13 cellular contexts compared by ENCODE assay signal in genomic region chr17:11240041-11240801, GRCh38. TPM values are rescaled to one million over a fixed set of nuclear protein-coding genes. Genes with fewer than 3 reads are reported as not detected.
DNase-seq lines count a peak whose midpoint lies in the region; ATAC-seq, FAIRE-seq and TF ChIP-seq lines count a peak whose summit lies in the region.
"Had no signal": no experiment of that assay in that cellular context is flagged by ENCODE, and none has a peak within 500 bp of the region (broad histone marks: within the 10 kb centered on the region; RNA-seq: fewer than 3 reads in every experiment).

No MANE protein-coding gene starts in this region.

- no peak for FAIRE-seq in H1 (lab: Jason Lieb, UNC)
- FAIRE-seq: GM18507 had no signal

- H3K9ac ChIP-seq in GM23248: no peak overlapping the region
- peak overlapping the region in 3 of 4 experiments; percentile 24 to 80 (median 36); a peak in 3 of 7 replicates for H3K9ac ChIP-seq in H1 (replicated peaks in 1 of 4; ENCODE audit: extremely low read depth in 1 of 4, low read depth in 3 of 4, low read length in 3 of 4)
- no peak overlapping the region for H3K9ac ChIP-seq in smooth muscle cell (ENCODE audit: low read depth)

- no peak overlapping the region for H4K91ac ChIP-seq in H1 (replicated peaks; ENCODE audit: insufficient read length, low read length)

- CTCF ChIA-PET in H1 (lab: Charles Lee; ENCODE audit: partially characterized antibody): interaction anchor here (0.7 to 1.9 kb wide), 6 partner anchors 14 to 404 kb away, joined by 3 to 5 read pairs (median 4); no protein-coding TSS in a partner anchor

- H3K4me2 ChIP-seq in GM23248 (ENCODE audit: unreplicated experiment): no peak overlapping the region
- H3K4me2 ChIP-seq in H1 (ENCODE audit: insufficient read depth in 1 of 2, low read depth in 2 of 2, low read length in 2 of 2): peak overlapping the region; percentile 68 to 69
- peak overlapping the region; percentile 91 for H3K4me2 ChIP-seq in smooth muscle cell

- H4K20me1 ChIP-seq in GM23248 (ENCODE audit: insufficient read depth) (no peaks in the 10 kb centered on the region), H1 (replicated peaks in 1 of 2; ENCODE audit: control insufficient read depth in 1 of 2, insufficient read depth in 2 of 2, low read length in 2 of 2) (peaks cover 3 to 4% of the 10 kb centered on the region in 2 experiments), smooth muscle cell (ENCODE audit: low read depth) (no peaks in the 10 kb centered on the region)

- no peaks in the 10 kb centered on the region for H3F3A ChIP-seq in GM23248 (ENCODE audit: insufficient read depth)
- H3F3A ChIP-seq in smooth muscle cell (ENCODE audit: low read depth): no peaks in the 10 kb centered on the region

- no peak overlapping the region for H2BK5ac ChIP-seq in H1 (ENCODE audit: low read depth, low read length)

- no peak overlapping the region for H2BK120ac ChIP-seq in H1 (replicated peaks; ENCODE audit: low read depth, low read length)

- H3K79me1 ChIP-seq in H1 (ENCODE audit: low read depth, low read length): no peaks in the 10 kb centered on the region; the same call in 1 of the 2 replicates

- no peak for TF ChIP-seq EP300 in H1 (IDR thresholded peaks at IDR 0.05; ENCODE audit: borderline replicate concordance in 1 of 2, low read depth in 2 of 2, low read length in 2 of 2)

- no peaks in the 10 kb centered on the region for H3K9me2 ChIP-seq in GM23248 (ENCODE audit: insufficient read depth)

- no peaks in the 10 kb centered on the region for H3K4me1 Mint-ChIP-seq in stimulated activated naive CD8-positive, alpha-beta T cell treated with anti-CD3 and anti-CD28 coated beads, Interleukin-15, amount 100 ng/mL, for 72 hours
- H3K4me1 Mint-ChIP-seq: activated CD4-positive, alpha-beta T cell treated with anti-CD3 and anti-CD28 coated beads, Interleukin-2, amount 10 ng/mL, durations not matched to agents 24 days and 14 days had no signal

- H2AK5ac ChIP-seq in H1 (ENCODE audit: low read depth, low read length): no peak overlapping the region

- WGBS in GM23248 (ENCODE audit: low coverage in 1 of 2, low lambda C conversion rate in 2 of 2, missing lambda C conversion rate in 2 of 2), 2 experiments: 3 to 6% methylated on average over 46 to 55 of the region's 85 CpGs
- WGBS in H1 (ENCODE audit: extremely low coverage in 1 of 2, insufficient coverage in 1 of 2, insufficient read length in 1 of 2, insufficient replicate concordance in 2 of 2, low coverage in 1 of 2, low lambda C conversion rate in 2 of 2, missing lambda C conversion rate in 1 of 2), 2 experiments: 1% methylated on average over 16 of the region's 85 CpGs; no CpG with 5 or more reads in 1 of the 2 experiments
- WGBS in smooth muscle cell (ENCODE audit: low lambda C conversion rate): 2% methylated on average over 29 of the region's 85 CpGs

- TF ChIP-seq POLR2A in H1 (IDR thresholded peaks at IDR 0.05; ENCODE audit: control extremely low read depth in 1 of 2, low read depth in 2 of 2, low read length in 2 of 2): 0 out of 3 replicates have a peak, but pooled peaks of 1 of the 2 experiments have one; percentile 40

- H3K27ac Mint-ChIP-seq in stimulated activated naive CD8-positive, alpha-beta T cell treated with anti-CD3 and anti-CD28 coated beads, Interleukin-15, amount 100 ng/mL, for 72 hours: no peak overlapping the region
- H3K27ac Mint-ChIP-seq: activated CD4-positive, alpha-beta T cell treated with anti-CD3 and anti-CD28 coated beads, Interleukin-2, amount 10 ng/mL, durations not matched to agents 24 days and 14 days; naive B cell had no signal

- TF ChIP-seq CTCF in H1 (IDR thresholded peaks at IDR 0.05; ENCODE audit: control extremely low read depth in 1 of 3, insufficient read depth in 1 of 3, low read depth in 1 of 3, low read length in 3 of 3) (peak; percentile 28 to 55 (median 46); a peak in 3 of 4 replicates), left lung (IDR thresholded peaks at IDR 0.05) (no peak), smooth muscle cell (IDR thresholded peaks at IDR 0.05; ENCODE audit: borderline replicate concordance, insufficient read depth, poor library complexity, severe bottlenecking) (no peak)

- peak overlapping the region; percentile 37; the same call in 1 of the 2 replicates for H4K8ac ChIP-seq in H1 (ENCODE audit: extremely low read depth, insufficient read depth, low read length)

- H3K4me1 ChIP-seq in GM23248 (ENCODE audit: insufficient read depth) (no peaks in the 10 kb centered on the region), H1 (replicated peaks in 1 of 4; ENCODE audit: control insufficient read depth in 3 of 4, insufficient read depth in 4 of 4, low read length in 3 of 4) (peaks cover 7 to 19% (median 10%) of the 10 kb centered on the region in 4 experiments), left lung (no peaks in the 10 kb centered on the region), smooth muscle cell (ENCODE audit: low read depth) (no peaks in the 10 kb centered on the region)
- H3K4me1 ChIP-seq: adrenal gland had no signal

- no peak overlapping the region for H3K14ac ChIP-seq in H1 (ENCODE audit: insufficient read length)

- peaks cover 69% of the 10 kb centered on the region for H3K27me3 Mint-ChIP-seq in stimulated activated naive CD8-positive, alpha-beta T cell treated with anti-CD3 and anti-CD28 coated beads, Interleukin-15, amount 100 ng/mL, for 72 hours

- H3K23me2 ChIP-seq in H1 (ENCODE audit: low read depth, low read length): peaks cover 7% of the 10 kb centered on the region; the same call in 1 of the 2 replicates

- intact Hi-C loops in left lung (cut with DNase I): no loop called here

- ATAC-seq in left lung: peak; percentile 62
- no peak for ATAC-seq in stimulated activated naive CD8-positive, alpha-beta T cell treated with anti-CD3 and anti-CD28 coated beads, Interleukin-15, amount 100 ng/mL, for 72 hours

- H3K9me3 ChIP-seq in GM23248 (ENCODE audit: low read depth): no peaks in the 10 kb centered on the region
- H3K9me3 ChIP-seq in H1 (ENCODE audit: insufficient read depth in 2 of 2, low read depth in 1 of 2, low read length in 1 of 2): no peaks in the 10 kb centered on the region
- H3K9me3 ChIP-seq in left lung: no peaks in the 10 kb centered on the region
- H3K9me3 ChIP-seq in smooth muscle cell (replicated peaks; ENCODE audit: low read depth): no peaks in the 10 kb centered on the region
- H3K9me3 ChIP-seq: adrenal gland had no signal

- peaks cover 0 to 18% of the 10 kb centered on the region in 2 donors for H3K9me3 Mint-ChIP-seq in stimulated activated naive CD8-positive, alpha-beta T cell treated with anti-CD3 and anti-CD28 coated beads, Interleukin-15, amount 100 ng/mL, for 72 hours
- H3K9me3 Mint-ChIP-seq: activated CD4-positive, alpha-beta T cell treated with anti-CD3 and anti-CD28 coated beads, Interleukin-2, amount 10 ng/mL, durations not matched to agents 24 days and 14 days had no signal

- no peak overlapping the region for H3K18ac ChIP-seq in H1 (ENCODE audit: extremely low read depth, low read length)

- H3K23ac ChIP-seq in H1 (ENCODE audit: insufficient read length): no peak overlapping the region

- peak; percentile 59 to 73 for TF ChIP-seq RAD21 in H1 (IDR thresholded peaks at IDR 0.05 in 1 of 2, conservative IDR thresholded peaks at IDR 0.05 in 1 of 2; ENCODE audit: low read depth in 2 of 2, low read length in 2 of 2)

- no peak overlapping the region for H2BK15ac ChIP-seq in H1 (ENCODE audit: low read length)

- no peak overlapping the region for H4K5ac ChIP-seq in H1 (ENCODE audit: insufficient read length, low read depth, low read length)

- no peak overlapping the region for H2BK12ac ChIP-seq in H1 (ENCODE audit: low read depth, low read length)

- peaks cover 13% of the 10 kb centered on the region; the same call in 1 of the 2 replicates for H3K27me3 ChIP-seq in GM23248 (replicated peaks; ENCODE audit: insufficient read depth)
- H3K27me3 ChIP-seq in H1 (replicated peaks in 1 of 4; ENCODE audit: control insufficient read depth in 3 of 4, extremely low read depth in 1 of 4, insufficient read depth in 3 of 4, low read length in 3 of 4): peaks cover 19 to 57% (median 45%) of the 10 kb centered on the region in 4 experiments
- H3K27me3 ChIP-seq in left lung: peaks cover 43 to 79% of the 10 kb centered on the region in 2 donors
- H3K27me3 ChIP-seq in smooth muscle cell (ENCODE audit: low read depth): peaks cover 76% of the 10 kb centered on the region

- in situ Hi-C loops in GM23248 (cut with MboI): no loop called here

- no peak overlapping the region for H3K27ac ChIP-seq in GM23248
- no peak overlapping the region for H3K27ac ChIP-seq in H1 (ENCODE audit: low read depth, low read length)
- no peak overlapping the region for H3K27ac ChIP-seq in left lung
- H3K27ac ChIP-seq in smooth muscle cell (ENCODE audit: low read depth): no peak overlapping the region

- H2AFZ ChIP-seq in GM23248: no peak overlapping the region
- H2AFZ ChIP-seq in H1 (ENCODE audit: low read length): no peak overlapping the region; the same call in 1 of the 2 replicates
- no peak overlapping the region for H2AFZ ChIP-seq in smooth muscle cell (ENCODE audit: low read depth)

- no peaks in the 10 kb centered on the region for H3K79me2 ChIP-seq in GM23248 (ENCODE audit: insufficient read depth)
- no peaks in the 10 kb centered on the region for H3K79me2 ChIP-seq in H1 (ENCODE audit: control insufficient read depth in 1 of 2, insufficient read depth in 2 of 2, low read length in 2 of 2)
- no peaks in the 10 kb centered on the region for H3K79me2 ChIP-seq in smooth muscle cell (ENCODE audit: low read depth)

- H3K36me3 ChIP-seq in GM23248 (ENCODE audit: low read depth) (no peaks in the 10 kb centered on the region), H1 (ENCODE audit: control insufficient read depth in 2 of 4, insufficient read depth in 4 of 4, low read length in 3 of 4) (no peaks in the 10 kb centered on the region), left lung (no peaks in the 10 kb centered on the region), smooth muscle cell (ENCODE audit: low read depth) (no peaks in the 10 kb centered on the region)
- H3K36me3 ChIP-seq: adrenal gland had no signal

- no peak overlapping the region for H3K4ac ChIP-seq in H1 (replicated peaks; ENCODE audit: insufficient read length, low read depth, low read length)

- H3K56ac ChIP-seq in H1 (replicated peaks; ENCODE audit: insufficient read length, low read depth, low read length): no peak overlapping the region

- DNase-seq in GM23248: peak; percentile 4
- DNase-seq in H1 (ENCODE audit: low read depth in 1 of 2, low spot score in 2 of 2): peak in 1 of 2 experiments; percentile 61
- DNase-seq in left lung: no peak
- DNase-seq in smooth muscle cell (lab: John Stamatoyannopoulos, UW; ENCODE audit: unreplicated experiment): no peak
- DNase-seq in stimulated activated naive CD8-positive, alpha-beta T cell treated with anti-CD3 and anti-CD28 coated beads, Interleukin-15, amount 100 ng/mL, for 72 hours: no peak
- DNase-seq in NCI-H748 treated with DMSO at 0.1 percent for 48 hours (lab: John Stamatoyannopoulos, UW): no peak
- no peak for DNase-seq in GM03348 (ENCODE audit: low spot score)
- no peak for DNase-seq in NCI-H774 (lab: John Stamatoyannopoulos, UW)
- DNase-seq: activated CD4-positive, alpha-beta T cell treated with anti-CD3 and anti-CD28 coated beads, Interleukin-2, amount 10 ng/mL, durations not matched to agents 24 days and 14 days; adrenal gland; naive B cell; NCI-H1417 treated with DMSO at 0.1 percent for 48 hours had no signal

- no peak overlapping the region for H3K4me3 ChIP-seq in GM23248
- peak overlapping the region; percentile 64 to 72 (median 68) for H3K4me3 ChIP-seq in H1 (ENCODE audit: extremely low read depth in 1 of 4, insufficient read depth in 2 of 4, low read depth in 3 of 4, low read length in 4 of 4)
- H3K4me3 ChIP-seq in left lung: peak overlapping the region in 1 of 2 donors; percentile 9
- peak overlapping the region; percentile 57 for H3K4me3 ChIP-seq in smooth muscle cell

- POLR2A ChIA-PET in H1 (lab: Charles Lee; ENCODE audit: partially characterized antibody): interaction anchor here (0.8 to 1.0 kb wide), 2 partner anchors 91 to 361 kb away, joined by 3 read pairs; no protein-coding TSS in a partner anchor

- H3K4me3 Mint-ChIP-seq in stimulated activated naive CD8-positive, alpha-beta T cell treated with anti-CD3 and anti-CD28 coated beads, Interleukin-15, amount 100 ng/mL, for 72 hours: peak overlapping the region in 1 of 2 donors; percentile 14
- H3K4me3 Mint-ChIP-seq: activated CD4-positive, alpha-beta T cell treated with anti-CD3 and anti-CD28 coated beads, Interleukin-2, amount 10 ng/mL, durations not matched to agents 24 days and 14 days; naive B cell had no signal

- H2BK20ac ChIP-seq in H1 (ENCODE audit: low read length): no peak overlapping the region

RNA-seq across cellular contexts. Expression of gene SHISA6, which starts 0.8 kb away (rescaled TPM):
- total RNA-seq in GM23248 (2014; rRNA removed; shearing (Covaris generic)): not detected in 2 replicates
- not detected in 2 replicates for polyA plus RNA-seq in GM23248 (2016; fragmentation: Nextera tagmentation; extraction: Ambion mirVana)
- total RNA-seq in H1 (2021; fragmentation: NEBNext Ultra II Directional; extraction: Animal tissue kit (Norgen Biotek cat#: 25700)): 2.7 and 2.9 TPM in 2 replicates
- polyA plus RNA-seq in H1 (2011; rRNA removed): 3.1 and 4.8 TPM in 2 replicates
- 3.1 TPM for polyA plus RNA-seq in H1 (2011; cell fraction: cytosol; rRNA removed)
- polyA plus RNA-seq in H1 (2011; cell fraction: nucleus; rRNA removed): 2.3 TPM
- 2.8 to 4.9 TPM (median 3.6 TPM) in 4 replicates for polyA plus RNA-seq in H1 (2012, experiment 1 of 2)
- 3.5 TPM for polyA plus RNA-seq in H1 (2012, experiment 2 of 2)
- polyA plus RNA-seq in H1 (2013, experiment 1 of 2): 2.3 TPM
- polyA plus RNA-seq in H1 (2013, experiment 2 of 2): 2.1 TPM
- polyA minus RNA-seq in H1 (2011; rRNA and poly(A)+ RNA removed): 3.9 and 5.4 TPM in 2 replicates
- 2.7 TPM for polyA minus RNA-seq in H1 (2011; cell fraction: cytosol; rRNA and poly(A)+ RNA removed)
- 6.8 TPM for polyA minus RNA-seq in H1 (2011; cell fraction: nucleus; rRNA and poly(A)+ RNA removed)
- total RNA-seq in left lung: under 1 TPM in 1 of 2 donors, not detected in 1; 0.06 TPM
- total RNA-seq in smooth muscle cell: 0.04 and 0.13 TPM in 2 replicates
- polyA plus RNA-seq in smooth muscle cell: 0.35 TPM in 1 of 2 replicates, not detected in the other
- total RNA-seq: activated CD4-positive, alpha-beta T cell treated with anti-CD3 and anti-CD28 coated beads, Interleukin-2, amount 10 ng/mL, durations not matched to agents 24 days and 14 days had no signal

Comparison
In these comparisons a context has a peak if more than half of its experiments do, and no peak if none do; other contexts are left out.
1. H3K9ac ChIP-seq: peak in H1 (3 of 4); none in GM23248 (single experiment) and smooth muscle cell (single experiment).
2. CTCF ChIP-seq: peak in H1 (3 of 3); none in left lung (0 of 2) and smooth muscle cell (single experiment).